18 cellular contexts compared by ENCODE assay signal in the genomic region with DNA sequence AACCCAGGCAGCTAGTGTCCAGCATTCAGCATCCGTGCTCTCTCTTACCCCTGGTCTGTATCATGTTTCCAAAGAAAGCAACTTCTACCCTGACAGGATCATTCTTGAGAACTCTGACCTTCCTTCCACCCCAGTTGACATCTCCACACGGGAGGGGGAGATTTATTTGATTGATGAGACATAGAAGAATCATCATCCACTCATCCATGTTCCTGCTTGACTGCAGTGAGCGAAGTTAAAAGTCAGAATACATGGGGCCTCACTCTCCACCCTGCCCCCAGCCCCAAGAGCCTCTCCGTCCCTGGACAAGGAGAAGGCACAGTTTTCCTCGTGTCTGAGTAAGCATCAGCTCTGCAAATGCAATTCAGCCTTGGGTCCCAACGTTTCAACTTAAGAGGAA.
DNase-seq lines count a peak whose midpoint lies in the region; ATAC-seq and TF ChIP-seq lines count a peak whose summit lies in the region.
"Had no signal": no experiment of that assay in that cellular context is flagged by ENCODE, and none has a peak within 500 bp of the region (broad histone marks: within the 10 kb centered on the region; RNA-seq: fewer than 3 reads in every experiment).

No MANE protein-coding gene starts in this region.

- H3K4me3 ChIP-seq in fibroblast of mammary gland (ENCODE audit: control insufficient read depth, low read depth, low read length) = no peak overlapping the region
- H3K4me3 ChIP-seq: BLaER1 treated with 17β-estradiol and CSF1 and Interleukin-3, amounts not matched to agents 10 nM and 100 nM; HAP-1 had no signal

- H3K9me3 Mint-ChIP-seq in activated CD4-positive, alpha-beta T cell treated with anti-CD3 and anti-CD28 coated beads, Interleukin-2, amount 10 ng/mL, durations not matched to agents 24 days and 14 days = peaks cover 4% of the 10 kb centered on the region
- H3K9me3 Mint-ChIP-seq in type B pancreatic cell (peaks cover 14% of the 10 kb centered on the region), osteocyte (ENCODE audit: unreplicated experiment) (peaks cover 4% of the 10 kb centered on the region)
- no peaks in the 10 kb centered on the region for H3K9me3 Mint-ChIP-seq in T-helper 2 cell treated with Interferon-gamma antibody and Interleukin-4, amounts not matched to agents 5 μg/mL and 100 μg/mL, for 36 hours
- H3K9me3 Mint-ChIP-seq: CD8-positive, alpha-beta memory T cell had no signal

- peak; percentile 24 for DNase-seq in activated CD4-positive, alpha-beta T cell treated with anti-CD3 and anti-CD28 coated beads, Interleukin-2, amount 10 ng/mL, durations not matched to agents 24 days and 14 days
- no peak for DNase-seq in activated CD4-positive, alpha-beta T cell treated with anti-CD3 and anti-CD28 coated beads for 1 hour
- DNase-seq in RKO (ENCODE audit: low spot score) = peak; percentile 19
- peak; percentile 67 for DNase-seq in fibroblast of mammary gland (ENCODE audit: low read depth)
- no peak for DNase-seq in type B pancreatic cell (ENCODE audit: extremely low spot score, unreplicated experiment)
- no peak for DNase-seq in osteocyte (ENCODE audit: extremely low spot score, unreplicated experiment)
- DNase-seq in T-helper 2 cell treated with Interferon-gamma antibody and Interleukin-4, amounts not matched to agents 5 μg/mL and 100 μg/mL, for 36 hours (ENCODE audit: low spot score) = no peak
- DNase-seq: 8988T; CD8-positive, alpha-beta memory T cell; DMS79; KBM-7; NCI-H1417 treated with DMSO at 0.1 percent for 48 hours; NCI-H2081; NCI-H524; SHP77 had no signal

- peaks cover 16% of the 10 kb centered on the region for H3K27me3 Mint-ChIP-seq in activated CD4-positive, alpha-beta T cell treated with anti-CD3 and anti-CD28 coated beads, Interleukin-2, amount 10 ng/mL, durations not matched to agents 24 days and 14 days
- H3K27me3 Mint-ChIP-seq in type B pancreatic cell = peaks cover 3% of the 10 kb centered on the region
- H3K27me3 Mint-ChIP-seq in osteocyte (ENCODE audit: unreplicated experiment) = no peaks in the 10 kb centered on the region
- H3K27me3 Mint-ChIP-seq in T-helper 2 cell treated with Interferon-gamma antibody and Interleukin-4, amounts not matched to agents 5 μg/mL and 100 μg/mL, for 36 hours (ENCODE audit: low read depth) = peaks cover 34% of the 10 kb centered on the region

- TF ChIP-seq CTCF in fibroblast of mammary gland (conservative IDR thresholded peaks at IDR 0.05; ENCODE audit: control insufficient read depth, insufficient read depth, low read depth, low read length) = no peak
- TF ChIP-seq CTCF in type B pancreatic cell (conservative IDR thresholded peaks at IDR 0.05) = no peak
- no peak for TF ChIP-seq CTCF in osteocyte (IDR thresholded peaks at IDR 0.05)

- peaks cover 22% of the 10 kb centered on the region for H3K4me1 Mint-ChIP-seq in activated CD4-positive, alpha-beta T cell treated with anti-CD3 and anti-CD28 coated beads, Interleukin-2, amount 10 ng/mL, durations not matched to agents 24 days and 14 days
- H3K4me1 Mint-ChIP-seq in type B pancreatic cell (ENCODE audit: unreplicated experiment) = peaks cover 30% of the 10 kb centered on the region
- H3K4me1 Mint-ChIP-seq in osteocyte (ENCODE audit: unreplicated experiment) = peaks cover 19% of the 10 kb centered on the region
- H3K4me1 Mint-ChIP-seq in T-helper 2 cell treated with Interferon-gamma antibody and Interleukin-4, amounts not matched to agents 5 μg/mL and 100 μg/mL, for 36 hours (ENCODE audit: low read depth) = peaks cover 28% of the 10 kb centered on the region
- H3K4me1 Mint-ChIP-seq: CD8-positive, alpha-beta memory T cell had no signal

- intact Hi-C loops in activated CD4-positive, alpha-beta T cell treated with anti-CD3 and anti-CD28 coated beads, Interleukin-2, amount 10 ng/mL, durations not matched to agents 24 days and 14 days (cut with micrococcal nuclease) = no loop called here

- ATAC-seq in HG02970 (IDR thresholded peaks at IDR 0.05; ENCODE audit: low FRiP score, unreplicated experiment) = no peak

- H3K36me3 Mint-ChIP-seq in activated CD4-positive, alpha-beta T cell treated with anti-CD3 and anti-CD28 coated beads, Interleukin-2, amount 10 ng/mL, durations not matched to agents 24 days and 14 days (ENCODE audit: low read depth) = no peaks in the 10 kb centered on the region
- H3K36me3 Mint-ChIP-seq in type B pancreatic cell (peaks cover 3% of the 10 kb centered on the region), osteocyte (ENCODE audit: unreplicated experiment) (no peaks in the 10 kb centered on the region)
- H3K36me3 Mint-ChIP-seq in T-helper 2 cell treated with Interferon-gamma antibody and Interleukin-4, amounts not matched to agents 5 μg/mL and 100 μg/mL, for 36 hours (ENCODE audit: low read depth) = peaks cover 5% of the 10 kb centered on the region
- H3K36me3 Mint-ChIP-seq: CD8-positive, alpha-beta memory T cell had no signal

- H3K4me3 Mint-ChIP-seq in activated CD4-positive, alpha-beta T cell treated with anti-CD3 and anti-CD28 coated beads, Interleukin-2, amount 10 ng/mL, durations not matched to agents 24 days and 14 days = no peak overlapping the region
- H3K4me3 Mint-ChIP-seq in type B pancreatic cell (peak overlapping the region; percentile 29), osteocyte (ENCODE audit: unreplicated experiment) (no peak overlapping the region)
- no peak overlapping the region for H3K4me3 Mint-ChIP-seq in T-helper 2 cell treated with Interferon-gamma antibody and Interleukin-4, amounts not matched to agents 5 μg/mL and 100 μg/mL, for 36 hours
- H3K4me3 Mint-ChIP-seq: CD8-positive, alpha-beta memory T cell had no signal

- no peak overlapping the region for H3K27ac Mint-ChIP-seq in activated CD4-positive, alpha-beta T cell treated with anti-CD3 and anti-CD28 coated beads, Interleukin-2, amount 10 ng/mL, durations not matched to agents 24 days and 14 days
- H3K27ac Mint-ChIP-seq in type B pancreatic cell (peak overlapping the region; percentile 50), osteocyte (ENCODE audit: unreplicated experiment) (no peak overlapping the region)
- H3K27ac Mint-ChIP-seq in T-helper 2 cell treated with Interferon-gamma antibody and Interleukin-4, amounts not matched to agents 5 μg/mL and 100 μg/mL, for 36 hours = no peak overlapping the region

Comparison
In these comparisons a context has a peak if more than half of its experiments do, and no peak if none do; other contexts are left out.
1. DNase-seq: peak in activated CD4-positive, alpha-beta T cell treated with anti-CD3 and anti-CD28 coated beads, Interleukin-2, amount 10 ng/mL, durations not matched to agents 24 days and 14 days (single experiment), RKO (single experiment) and fibroblast of mammary gland (single experiment); none in activated CD4-positive, alpha-beta T cell treated with anti-CD3 and anti-CD28 coated beads for 1 hour (single experiment), type B pancreatic cell (single experiment), osteocyte (single experiment) and T-helper 2 cell treated with Interferon-gamma antibody and Interleukin-4, amounts not matched to agents 5 μg/mL and 100 μg/mL, for 36 hours (single experiment).